In the genomic region with DNA sequence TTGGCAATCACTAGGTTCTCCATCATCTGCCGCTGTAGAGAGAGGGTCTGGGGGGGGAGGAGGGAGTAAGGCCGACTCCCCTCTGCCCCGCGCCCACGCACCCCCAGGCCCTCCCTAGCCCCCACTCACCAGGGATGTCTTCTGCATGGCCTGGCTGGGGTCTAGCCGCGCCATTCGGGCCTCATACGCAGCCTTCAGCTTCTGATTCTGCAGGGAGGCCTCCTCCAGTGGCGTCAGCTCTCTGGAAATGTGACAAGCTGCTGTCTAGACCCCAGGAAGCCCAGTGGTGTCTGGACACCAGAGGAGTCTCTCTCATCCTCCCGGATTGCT, we compare ENCODE assay signal across 11 cellular contexts. TPM values are rescaled to one million over a fixed set of nuclear protein-coding genes. Genes with fewer than 3 reads are reported as not detected.
DNase-seq lines count a peak whose midpoint lies in the region; ATAC-seq and TF ChIP-seq lines count a peak whose summit lies in the region.
"Had no signal": no experiment of that assay in that cellular context is flagged by ENCODE, and none has a peak within 500 bp of the region (broad histone marks: within the 10 kb centered on the region; RNA-seq: fewer than 3 reads in every experiment).

No MANE protein-coding gene starts in this region.

- peak; percentile 18 for DNase-seq in EH (ENCODE audit: low read depth)
- DNase-seq in NB4 (ENCODE audit: low read depth), result peak; percentile 47
- no peak for DNase-seq in central memory CD8-positive, alpha-beta T cell (ENCODE audit: low spot score in 2 of 2)
- DNase-seq in natural killer cell treated with Interleukin-12 subunit alpha and Interleukin-12 subunit beta and Interleukin-15 and Interleukin-18, amount 100 ng/mL, for 72 hours (ENCODE audit: low spot score), result no peak
- no peak for DNase-seq in NCI-H1930 (lab: John Stamatoyannopoulos, UW)
- DNase-seq in SJCRH30, result no peak
- DNase-seq in stimulated activated CD4-positive, alpha-beta T cell treated with anti-CD3 and anti-CD28 coated beads, Interleukin-15, amount 100 ng/mL, for 24 hours, result no peak
- DNase-seq: NCI-H187 treated with DMSO at 0.1 percent for 48 hours, posterior cingulate gyrus, thyroid gland had no signal

- no peak for TF ChIP-seq CTCF in NB4 (IDR thresholded peaks at IDR 0.05; ENCODE audit: low read depth, low read length)

- no peaks in the 10 kb centered on the region for H3K36me3 ChIP-seq in SJCRH30
- H3K36me3 ChIP-seq: thyroid gland had no signal

- H3K27me3 Mint-ChIP-seq in central memory CD8-positive, alpha-beta T cell, result no peaks in the 10 kb centered on the region
- no peaks in the 10 kb centered on the region for H3K27me3 Mint-ChIP-seq in natural killer cell treated with Interleukin-12 subunit alpha and Interleukin-12 subunit beta and Interleukin-15 and Interleukin-18, amount 100 ng/mL, for 72 hours

- H3K27ac Mint-ChIP-seq in central memory CD8-positive, alpha-beta T cell (ENCODE audit: low read depth), result no peak overlapping the region
- no peak overlapping the region for H3K27ac Mint-ChIP-seq in natural killer cell treated with Interleukin-12 subunit alpha and Interleukin-12 subunit beta and Interleukin-15 and Interleukin-18, amount 100 ng/mL, for 72 hours

- no peaks in the 10 kb centered on the region for H3K27me3 ChIP-seq in SJCRH30
- H3K27me3 ChIP-seq: thyroid gland had no signal

- H3K9me3 Mint-ChIP-seq in central memory CD8-positive, alpha-beta T cell, result no peaks in the 10 kb centered on the region
- no peaks in the 10 kb centered on the region for H3K9me3 Mint-ChIP-seq in natural killer cell treated with Interleukin-12 subunit alpha and Interleukin-12 subunit beta and Interleukin-15 and Interleukin-18, amount 100 ng/mL, for 72 hours

- H3K27ac ChIP-seq in SJCRH30, result no peak overlapping the region
- H3K27ac ChIP-seq: thyroid gland had no signal

- H3K36me3 Mint-ChIP-seq in central memory CD8-positive, alpha-beta T cell (ENCODE audit: insufficient read depth), result peaks cover 1% of the 10 kb centered on the region
- no peaks in the 10 kb centered on the region for H3K36me3 Mint-ChIP-seq in natural killer cell treated with Interleukin-12 subunit alpha and Interleukin-12 subunit beta and Interleukin-15 and Interleukin-18, amount 100 ng/mL, for 72 hours

- no peaks in the 10 kb centered on the region for H3K9me3 ChIP-seq in SJCRH30 (replicated peaks)
- H3K9me3 ChIP-seq: thyroid gland had no signal

- H3K4me1 ChIP-seq in SJCRH30, result no peaks in the 10 kb centered on the region

- no peak for TF ChIP-seq POLR2A in NB4 (IDR thresholded peaks at IDR 0.05; ENCODE audit: extremely low read depth, insufficient read length)

- H3K4me3 ChIP-seq in NB4 (ENCODE audit: low read depth, low read length), result peak overlapping the region; percentile 73
- H3K4me3 ChIP-seq in SJCRH30, result no peak overlapping the region
- H3K4me3 ChIP-seq: thyroid gland had no signal

- no peak for ATAC-seq in central memory CD8-positive, alpha-beta T cell (replicated peaks; ENCODE audit: extremely low read depth, poor library complexity, severe bottlenecking)
- ATAC-seq in natural killer cell treated with Interleukin-12 subunit alpha and Interleukin-12 subunit beta and Interleukin-15 and Interleukin-18, amount 100 ng/mL, for 72 hours, result no peak
- no peak for ATAC-seq in HG03342 (IDR thresholded peaks at IDR 0.05; ENCODE audit: unreplicated experiment)

- peaks cover 8% of the 10 kb centered on the region for H3K4me1 Mint-ChIP-seq in central memory CD8-positive, alpha-beta T cell
- H3K4me1 Mint-ChIP-seq in natural killer cell treated with Interleukin-12 subunit alpha and Interleukin-12 subunit beta and Interleukin-15 and Interleukin-18, amount 100 ng/mL, for 72 hours (ENCODE audit: low read depth in 2 of 2), result peaks cover 0 to 2% of the 10 kb centered on the region in 2 donors

- peak overlapping the region; percentile 60 for H3K4me3 Mint-ChIP-seq in central memory CD8-positive, alpha-beta T cell
- peak overlapping the region; percentile 38 for H3K4me3 Mint-ChIP-seq in natural killer cell treated with Interleukin-12 subunit alpha and Interleukin-12 subunit beta and Interleukin-15 and Interleukin-18, amount 100 ng/mL, for 72 hours

RNA-seq across cellular contexts. Expression of a gene that starts 8.3 kb away (rescaled TPM):
- total RNA-seq in natural killer cell treated with Interleukin-12 subunit alpha and Interleukin-12 subunit beta and Interleukin-15 and Interleukin-18, amount 100 ng/mL, for 72 hours, result 10 to 100 TPM in 1 of 2 donors, 1 to 10 TPM in 1; 9.0 to 11.0 TPM
- 2.2 and 2.5 TPM in 2 replicates for total RNA-seq in SJCRH30 (2014; rRNA removed; shearing (Covaris generic))

RNA-seq across cellular contexts. Expression of a gene that starts 8.9 kb away (rescaled TPM):
- total RNA-seq in natural killer cell treated with Interleukin-12 subunit alpha and Interleukin-12 subunit beta and Interleukin-15 and Interleukin-18, amount 100 ng/mL, for 72 hours, result 10 to 100 TPM; 36.0 to 72.1 TPM
- total RNA-seq in SJCRH30 (2014; rRNA removed; shearing (Covaris generic)), result 12.2 and 13.3 TPM in 2 replicates

RNA-seq across cellular contexts. Expression of a gene that starts 10.9 kb away (rescaled TPM):
- total RNA-seq in natural killer cell treated with Interleukin-12 subunit alpha and Interleukin-12 subunit beta and Interleukin-15 and Interleukin-18, amount 100 ng/mL, for 72 hours, result 1 to 10 TPM; 6.8 to 8.4 TPM
- total RNA-seq in SJCRH30 (2014; rRNA removed; shearing (Covaris generic)), result 6.0 and 7.2 TPM in 2 replicates

RNA-seq across cellular contexts. Expression of a gene that starts 26.0 kb away (rescaled TPM):
- total RNA-seq in natural killer cell treated with Interleukin-12 subunit alpha and Interleukin-12 subunit beta and Interleukin-15 and Interleukin-18, amount 100 ng/mL, for 72 hours, result 100 to 1,000 TPM in 1 of 2 donors, 10 to 100 TPM in 1; 60.8 to 115 TPM
- 29.0 and 35.1 TPM in 2 replicates for total RNA-seq in SJCRH30 (2014; rRNA removed; shearing (Covaris generic))

RNA-seq across cellular contexts. Expression of a gene that starts 54.8 kb away (rescaled TPM):
- total RNA-seq in natural killer cell treated with Interleukin-12 subunit alpha and Interleukin-12 subunit beta and Interleukin-15 and Interleukin-18, amount 100 ng/mL, for 72 hours, result 10 to 100 TPM in 1 of 2 donors, 1 to 10 TPM in 1; 9.3 to 19.1 TPM
- 9.9 and 12.7 TPM in 2 replicates for total RNA-seq in SJCRH30 (2014; rRNA removed; shearing (Covaris generic))

Comparison
In these comparisons a context has a peak if more than half of its experiments do, and no peak if none do; other contexts are left out.
1. DNase-seq: peak in EH (single experiment) and NB4 (single experiment); none in central memory CD8-positive, alpha-beta T cell (0 of 2), natural killer cell treated with Interleukin-12 subunit alpha and Interleukin-12 subunit beta and Interleukin-15 and Interleukin-18, amount 100 ng/mL, for 72 hours (single experiment), NCI-H1930 (0 of 2), SJCRH30 (0 of 2) and stimulated activated CD4-positive, alpha-beta T cell treated with anti-CD3 and anti-CD28 coated beads, Interleukin-15, amount 100 ng/mL, for 24 hours (single experiment).